Comparison of ENCODE assay signal across 15 cellular contexts in the genomic region with DNA sequence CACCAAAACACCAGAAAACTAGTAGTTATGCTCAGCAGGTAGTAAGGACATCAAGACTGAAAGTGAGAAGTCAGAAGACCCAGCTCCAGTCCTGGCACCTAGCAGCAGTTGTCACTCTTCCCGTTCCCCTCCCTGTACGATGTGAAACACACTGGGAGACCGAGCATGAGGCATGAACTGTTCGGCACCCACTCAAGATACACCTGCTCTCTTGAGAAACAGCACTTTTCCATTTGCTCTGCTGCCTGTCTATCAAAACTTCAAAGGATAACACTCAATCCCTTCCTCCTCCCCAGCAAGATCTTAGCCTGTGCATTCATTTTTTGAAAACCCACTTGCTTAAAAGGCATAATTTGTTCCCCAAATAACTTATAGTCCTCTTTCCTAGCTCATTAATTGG.
"Had no signal": no experiment of that assay in that cellular context is flagged by ENCODE, and none has a peak within 500 bp of the region (broad histone marks: within the 10 kb centered on the region; RNA-seq: fewer than 3 reads in every experiment).

No MANE protein-coding gene starts in this region.

- DNase-seq: activated effector memory CD4-positive, alpha-beta T cell treated with Interleukin-2 at 50 U/mL for 16 hours; activated T-cell treated with anti-CD3 and anti-CD28 coated beads, Interleukin-2, amount 50 U/mL, for 1 hour; amniotic stem cell; dermis blood vessel endothelial cell; kidney glomerular epithelial cell; midbrain; naive B cell; stimulated activated CD4-positive, alpha-beta T cell treated with anti-CD3 and anti-CD28 coated beads, Interleukin-2, amount 100 ng/mL, for 24 hours; stimulated activated naive CD4-positive, alpha-beta T cell treated with Interleukin-2 at 50 U/mL for 16 hours had no signal

- H3K27ac ChIP-seq: esophagus muscularis mucosa, prostate gland, upper lobe of left lung had no signal

- H3K27me3 Mint-ChIP-seq: activated naive CD4-positive, alpha-beta T cell treated with anti-CD3 and anti-CD28 coated beads, Interleukin-2, amount 50 U/mL, for 24 hours; naive B cell had no signal

- H3K27ac Mint-ChIP-seq: activated naive CD4-positive, alpha-beta T cell treated with anti-CD3 and anti-CD28 coated beads, Interleukin-2, amount 50 U/mL, for 24 hours; T-helper 2 cell treated with Interferon-gamma antibody and Interleukin-4, amounts not matched to agents 5 μg/mL and 100 μg/mL, for 36 hours had no signal

- H3K4me3 Mint-ChIP-seq: activated naive CD4-positive, alpha-beta T cell treated with anti-CD3 and anti-CD28 coated beads, Interleukin-2, amount 50 U/mL, for 24 hours; naive B cell; T-helper 2 cell treated with Interferon-gamma antibody and Interleukin-4, amounts not matched to agents 5 μg/mL and 100 μg/mL, for 36 hours had no signal

- H3K9me3 Mint-ChIP-seq: activated naive CD4-positive, alpha-beta T cell treated with anti-CD3 and anti-CD28 coated beads, Interleukin-2, amount 50 U/mL, for 24 hours; naive B cell; T-helper 2 cell treated with Interferon-gamma antibody and Interleukin-4, amounts not matched to agents 5 μg/mL and 100 μg/mL, for 36 hours had no signal

- H3K4me1 ChIP-seq: esophagus muscularis mucosa had no signal

- H3K9me3 ChIP-seq: esophagus muscularis mucosa, prostate gland, upper lobe of left lung had no signal

- H3K36me3 ChIP-seq: prostate gland had no signal

- H3K4me3 ChIP-seq: esophagus muscularis mucosa, prostate gland, upper lobe of left lung had no signal

- H3K27me3 ChIP-seq: esophagus muscularis mucosa, upper lobe of left lung had no signal

- ATAC-seq: sciatic nerve had no signal

- H3K4me1 Mint-ChIP-seq: activated naive CD4-positive, alpha-beta T cell treated with anti-CD3 and anti-CD28 coated beads, Interleukin-2, amount 50 U/mL, for 24 hours; naive B cell had no signal
